Comparison of ENCODE assay signal across 9 cellular contexts in the genomic region with DNA sequence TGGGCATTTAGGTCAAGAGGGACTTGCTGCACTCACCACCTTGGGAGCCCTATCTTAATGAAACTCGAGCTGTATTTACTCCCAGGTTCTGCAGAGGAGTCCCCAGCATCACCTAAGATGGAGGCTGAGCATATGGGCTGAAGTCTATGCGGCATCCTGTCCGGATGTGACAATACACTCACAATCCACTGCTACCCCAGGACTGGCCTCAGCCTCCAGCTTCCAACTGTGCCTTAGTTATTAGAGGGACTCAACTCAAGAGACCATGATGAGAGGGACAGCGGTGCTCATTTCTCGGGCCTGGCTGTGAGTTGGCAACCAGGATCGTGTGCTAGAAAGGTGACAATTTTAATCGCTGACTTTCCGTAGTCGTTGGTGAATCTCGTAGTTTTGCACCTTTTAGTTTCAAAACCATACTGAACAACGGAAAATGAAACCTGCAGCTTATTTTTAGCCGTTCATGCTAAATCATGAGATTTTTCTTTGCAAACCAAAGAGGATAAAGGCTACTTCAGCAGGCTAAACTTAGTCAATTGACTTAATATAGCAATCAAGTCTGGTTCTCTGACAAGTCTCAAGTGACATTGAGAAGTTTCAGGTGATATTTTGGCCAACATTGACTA. TPM values are rescaled to one million over a fixed set of nuclear protein-coding genes. Genes with fewer than 3 reads are reported as not detected.
A peak's percentile ranks its signal among the peaks of the same experiment; 100 is the strongest.
DNase-seq lines count a peak whose midpoint lies in the region; ATAC-seq and TF ChIP-seq lines count a peak whose summit lies in the region.
"Had no signal": no experiment of that assay in that cellular context is flagged by ENCODE, and none has a peak within 500 bp of the region (broad histone marks: within the 10 kb centered on the region; RNA-seq: fewer than 3 reads in every experiment).

No MANE protein-coding gene starts in this region.

- intact Hi-C loops in esophagus muscularis mucosa (cut with DNase I), result no loop called here

- no peaks in the 10 kb centered on the region for H3K9me3 ChIP-seq in esophagus muscularis mucosa
- H3K9me3 ChIP-seq: BLaER1 had no signal

- H3K27ac ChIP-seq in esophagus muscularis mucosa (replicated peaks in 1 of 4), result no peak overlapping the region
- H3K27ac ChIP-seq: BLaER1 had no signal

- no peaks in the 10 kb centered on the region for H3K27me3 ChIP-seq in esophagus muscularis mucosa
- H3K27me3 ChIP-seq: BLaER1 had no signal

- 94% methylated on average over 10 of the region's 12 CpGs for WGBS in esophagus muscularis mucosa

- peaks cover 0 to 70% (median 0%) of the 10 kb centered on the region in 4 donors for H3K36me3 ChIP-seq in esophagus muscularis mucosa
- H3K36me3 ChIP-seq: BLaER1 had no signal

- H3K4me3 ChIP-seq in esophagus muscularis mucosa, result no peak overlapping the region
- H3K4me3 ChIP-seq: BLaER1 had no signal

- DNase-seq in stimulated activated naive CD4-positive, alpha-beta T cell treated with Interleukin-2 at 50 U/mL for 16 hours (lab: John Stamatoyannopoulos, UW), result peak; percentile 27
- DNase-seq in stimulated activated naive CD4-positive, alpha-beta T cell (lab: John Stamatoyannopoulos, UW), result no peak
- DNase-seq in activated CD4-positive, CD25-positive, alpha-beta regulatory T cell (lab: John Stamatoyannopoulos, UW), result peak in 3 of 4 experiments; percentile 7 to 20 (median 18)
- DNase-seq in dermis blood vessel endothelial cell (no peak), NCI-H1417 treated with DMSO at 0.1 percent for 48 hours (lab: John Stamatoyannopoulos, UW) (no peak), ACHN (no peak), esophagus muscularis mucosa (ENCODE audit: extremely low spot score) (no peak)

- ATAC-seq in HG02943 (IDR thresholded peaks at IDR 0.05; ENCODE audit: low read depth, unreplicated experiment), result peak; percentile 73

- H3K4me1 ChIP-seq in esophagus muscularis mucosa, result peaks cover 0 to 17% (median 12%) of the 10 kb centered on the region in 4 donors
- H3K4me1 ChIP-seq: BLaER1 had no signal

- no peak for TF ChIP-seq POLR2A in esophagus muscularis mucosa (IDR thresholded peaks at IDR 0.05; ENCODE audit: low read depth)

- in situ Hi-C loops in ACHN (cut with HindIII; ENCODE audit: low pct_ligation_motif_present, low pct_unique_long_range_greater_than_20kb, low sequenced_read_pairs), result no loop called here

- no peak for TF ChIP-seq CTCF in esophagus muscularis mucosa (IDR thresholded peaks at IDR 0.05)

- TF ChIP-seq EP300 in esophagus muscularis mucosa (IDR thresholded peaks at IDR 0.05), result no peak

RNA-seq across cellular contexts. Expression of a gene that starts 11.1 kb away (rescaled TPM):
- total RNA-seq in dermis blood vessel endothelial cell (92.4 and 113 TPM in 2 replicates), esophagus muscularis mucosa (100 to 1,000 TPM; 163 to 250 (median 203) TPM)

Comparison
In these comparisons a context has a peak if more than half of its experiments do, and no peak if none do; other contexts are left out.
1. DNase-seq: peak in stimulated activated naive CD4-positive, alpha-beta T cell treated with Interleukin-2 at 50 U/mL for 16 hours (single experiment) and activated CD4-positive, CD25-positive, alpha-beta regulatory T cell (3 of 4); none in stimulated activated naive CD4-positive, alpha-beta T cell (0 of 6), dermis blood vessel endothelial cell (single experiment), NCI-H1417 treated with DMSO at 0.1 percent for 48 hours (single experiment), ACHN (single experiment) and esophagus muscularis mucosa (single experiment).